13 cellular contexts compared by ENCODE assay signal in genomic region chr10:70354566-70355233, GRCh38. TPM values are rescaled to one million over a fixed set of nuclear protein-coding genes. Genes with fewer than 3 reads are reported as not detected.
DNase-seq lines count a peak whose midpoint lies in the region; ATAC-seq, FAIRE-seq and TF ChIP-seq lines count a peak whose summit lies in the region.
"Had no signal": no experiment of that assay in that cellular context is flagged by ENCODE, and none has a peak within 500 bp of the region (broad histone marks: within the 10 kb centered on the region; RNA-seq: fewer than 3 reads in every experiment).

No MANE protein-coding gene starts in this region.

- peak; percentile 38 for FAIRE-seq in GM18507 (lab: Jason Lieb, UNC)

- peak overlapping the region; percentile 59 for H3K27ac Mint-ChIP-seq in glutamatergic neuron (ENCODE audit: unreplicated experiment)
- H3K27ac Mint-ChIP-seq: CD8-positive, alpha-beta T cell had no signal

- H3K4me1 Mint-ChIP-seq in glutamatergic neuron (ENCODE audit: low read depth, unreplicated experiment) = peaks cover 34% of the 10 kb centered on the region

- ATAC-seq in HG03521 (IDR thresholded peaks at IDR 0.05; ENCODE audit: unreplicated experiment) (peak; percentile 22), HG02798 (IDR thresholded peaks at IDR 0.05; ENCODE audit: poor library complexity, unreplicated experiment) (no peak)
- ATAC-seq: CD8-positive, alpha-beta T cell had no signal

- peaks cover 12% of the 10 kb centered on the region for H3K27me3 Mint-ChIP-seq in glutamatergic neuron (ENCODE audit: unreplicated experiment)

- no peaks in the 10 kb centered on the region for H3K36me3 Mint-ChIP-seq in glutamatergic neuron (ENCODE audit: unreplicated experiment)
- H3K36me3 Mint-ChIP-seq: CD8-positive, alpha-beta T cell had no signal

- no peak overlapping the region for H3K4me3 Mint-ChIP-seq in glutamatergic neuron (ENCODE audit: unreplicated experiment)

- peak; percentile 68 for DNase-seq in Ammon's horn (ENCODE audit: low spot score)
- no peak for DNase-seq in GM18507 (ENCODE audit: extremely low spot score, insufficient read length, low read depth)
- DNase-seq in glutamatergic neuron = no peak
- no peak for DNase-seq in Kasumi-1 (lab: John Stamatoyannopoulos, UW)
- no peak for DNase-seq in NCI-H1694 treated with DMSO at 0.1 percent for 48 hours (lab: John Stamatoyannopoulos, UW)
- no peak for DNase-seq in NCI-H69 (lab: John Stamatoyannopoulos, UW)
- DNase-seq: CD8-positive, alpha-beta T cell; erythroblast; MG63; stimulated activated CD4-positive, alpha-beta T cell treated with anti-CD3 and anti-CD28 coated beads, Interleukin-4, amount 100 ng/mL, for 1 hour; tibial artery had no signal

- H3K9me3 Mint-ChIP-seq in glutamatergic neuron (ENCODE audit: unreplicated experiment) = peaks cover under 1% of the 10 kb centered on the region
- H3K9me3 Mint-ChIP-seq: CD8-positive, alpha-beta T cell had no signal

- TF ChIP-seq CTCF in glutamatergic neuron (IDR thresholded peaks at IDR 0.05; ENCODE audit: partially characterized antibody, unreplicated experiment) = no peak

RNA-seq across cellular contexts. Expression of gene LRRC20, which starts 27.7 kb away (rescaled TPM):
- 24.0 TPM for total RNA-seq in glutamatergic neuron (ENCODE audit: unreplicated experiment)

RNA-seq across cellular contexts. Expression of gene EIF4EBP2, which starts 49.2 kb away (rescaled TPM):
- 130 TPM for total RNA-seq in glutamatergic neuron (ENCODE audit: unreplicated experiment)
